Comparison of ENCODE assay signal across 31 cellular contexts in the genomic region with DNA sequence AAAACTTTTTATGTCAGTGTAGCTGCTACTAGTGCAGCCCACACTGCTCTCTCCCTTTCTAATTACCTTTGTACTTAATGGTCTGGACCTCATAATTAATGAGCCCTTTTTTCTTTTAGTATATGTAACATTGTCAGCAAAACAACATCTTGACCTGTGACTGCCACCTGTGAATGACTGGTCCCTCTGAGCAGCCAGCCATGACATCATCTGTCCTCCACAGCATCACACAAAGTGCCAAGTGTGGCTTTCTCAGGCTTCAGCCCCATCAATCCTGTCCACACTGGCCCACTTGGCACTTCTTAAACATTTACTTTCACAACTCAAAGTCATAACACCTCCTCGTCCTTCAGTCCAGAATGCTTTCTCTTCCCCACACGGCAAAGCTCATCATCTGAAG.
"Had no signal": no experiment of that assay in that cellular context is flagged by ENCODE, and none has a peak within 500 bp of the region (broad histone marks: within the 10 kb centered on the region; RNA-seq: fewer than 3 reads in every experiment).

No MANE protein-coding gene starts in this region.

- H3K27me3 Mint-ChIP-seq: activated naive CD8-positive, alpha-beta T cell treated with anti-CD3 and anti-CD28 coated beads for 36 hours; brain; effector memory CD8-positive, alpha-beta T cell; naive thymus-derived CD8-positive, alpha-beta T cell had no signal

- FAIRE-seq: keratinocyte, small intestine had no signal

- H3K4me1 Mint-ChIP-seq: brain had no signal

- H3K27ac Mint-ChIP-seq: activated naive CD8-positive, alpha-beta T cell treated with anti-CD3 and anti-CD28 coated beads for 36 hours; activated T-cell treated with anti-CD3 and anti-CD28 coated beads, Interleukin-2, amount 50 U/mL, for 72 hours; brain; effector memory CD8-positive, alpha-beta T cell; neural progenitor cell; T-helper 2 cell treated with Interferon-gamma antibody and Interleukin-4, amounts not matched to agents 5 μg/mL and 100 μg/mL, for 36 hours had no signal

- ATAC-seq: activated T-cell treated with anti-CD3 and anti-CD28 coated beads, Interleukin-2, amount 50 U/mL, for 72 hours; effector memory CD8-positive, alpha-beta T cell; gastroesophageal sphincter; left cardiac atrium; naive thymus-derived CD8-positive, alpha-beta T cell; psoas muscle; upper lobe of right lung had no signal

- DNase-seq: activated CD4-positive, alpha-beta T cell treated with anti-CD3 and anti-CD28 coated beads for 4 hours; activated CD4-positive, alpha-beta T cell treated with anti-CD3 and anti-CD28 coated beads, Interleukin-2, amount 50 U/mL, for 4 hours; activated CD4-positive, CD25-positive, alpha-beta regulatory T cell; activated naive CD4-positive, alpha-beta T cell; activated naive CD8-positive, alpha-beta T cell treated with anti-CD3 and anti-CD28 coated beads for 36 hours; activated T-cell treated with anti-CD3 and anti-CD28 coated beads for 4 hours; activated T-cell treated with anti-CD3 and anti-CD28 coated beads, Interleukin-2, amount 50 U/mL, for 72 hours; adrenal gland; aorta; cortex of kidney; effector memory CD8-positive, alpha-beta T cell; erythroblast; hippocampal formation; left cardiac atrium; midbrain; naive thymus-derived CD8-positive, alpha-beta T cell; occipital lobe; psoas muscle; sigmoid colon; small intestine; stimulated activated CD4-positive, alpha-beta T cell treated with anti-CD3 and anti-CD28 coated beads, Interleukin-1b, Interleukin-23, amount 100 ng/mL, for 48 hours; stimulated activated CD4-positive, alpha-beta T cell treated with anti-CD3 and anti-CD28 coated beads, Interleukin-4, amount 100 ng/mL, for 4 hours; stimulated activated CD8-positive, alpha-beta memory T cell treated with anti-CD3 and anti-CD28 coated beads, Interleukin-4, amount 100 ng/mL, for 48 hours; stimulated activated naive CD4-positive, alpha-beta T cell; tibial artery; upper lobe of right lung had no signal

- H3K9me3 Mint-ChIP-seq: activated naive CD8-positive, alpha-beta T cell treated with anti-CD3 and anti-CD28 coated beads for 36 hours; activated T-cell treated with anti-CD3 and anti-CD28 coated beads, Interleukin-2, amount 50 U/mL, for 72 hours; brain; effector memory CD8-positive, alpha-beta T cell; naive thymus-derived CD8-positive, alpha-beta T cell; neural progenitor cell; T-helper 2 cell treated with Interferon-gamma antibody and Interleukin-4, amounts not matched to agents 5 μg/mL and 100 μg/mL, for 36 hours had no signal

- H3K4me3 Mint-ChIP-seq: activated naive CD8-positive, alpha-beta T cell treated with anti-CD3 and anti-CD28 coated beads for 36 hours; activated T-cell treated with anti-CD3 and anti-CD28 coated beads, Interleukin-2, amount 50 U/mL, for 72 hours; brain; effector memory CD8-positive, alpha-beta T cell; naive thymus-derived CD8-positive, alpha-beta T cell; neural progenitor cell; T-helper 2 cell treated with Interferon-gamma antibody and Interleukin-4, amounts not matched to agents 5 μg/mL and 100 μg/mL, for 36 hours had no signal
